Comparison of ENCODE assay signal across 9 cellular contexts in the genomic region with DNA sequence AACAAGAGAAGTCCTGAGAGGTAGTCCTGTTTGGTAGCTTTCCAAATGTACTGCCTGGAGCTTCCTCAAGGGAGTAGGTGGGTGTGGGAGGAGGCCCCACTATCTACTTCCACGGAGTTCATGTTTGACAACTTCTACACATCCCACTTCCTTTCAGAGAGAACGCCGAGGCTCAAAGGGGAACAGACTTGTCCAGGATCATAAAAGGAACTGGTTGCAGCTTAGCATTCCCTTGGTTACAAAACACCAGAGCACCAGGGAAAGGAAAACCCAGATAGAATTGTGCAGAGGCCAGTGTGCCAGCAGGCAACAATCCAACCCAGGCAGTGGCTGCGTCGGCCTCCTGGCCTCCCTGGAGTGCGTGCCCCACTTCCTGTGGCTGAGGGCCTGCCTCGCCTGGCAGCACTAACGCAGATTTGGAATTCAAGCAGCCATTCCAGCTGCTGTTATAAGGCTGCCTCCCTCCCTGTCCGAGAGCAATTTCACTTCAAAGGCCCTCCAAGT. TPM values are rescaled to one million over a fixed set of nuclear protein-coding genes. Genes with fewer than 3 reads are reported as not detected.
DNase-seq lines count a peak whose midpoint lies in the region; TF ChIP-seq lines count a peak whose summit lies in the region.
"Had no signal": no experiment of that assay in that cellular context is flagged by ENCODE, and none has a peak within 500 bp of the region (broad histone marks: within the 10 kb centered on the region; RNA-seq: fewer than 3 reads in every experiment).

No MANE protein-coding gene starts in this region.

- H3K4me3 Mint-ChIP-seq in brain (peak overlapping the region in 1 of 5 experiments; percentile 43), immature natural killer cell (no peak overlapping the region)

- H3K27ac Mint-ChIP-seq in brain (peak overlapping the region in 4 of 5 experiments; percentile 43 to 91 (median 60)), immature natural killer cell (peak overlapping the region in 1 of 6 donors; percentile 11)

- H3K4me3 ChIP-seq in AG09309 (ENCODE audit: control insufficient read depth, low read depth, low read length), result no peak overlapping the region

- no peaks in the 10 kb centered on the region for H3K9me3 Mint-ChIP-seq in brain
- H3K9me3 Mint-ChIP-seq in immature natural killer cell, result no peaks in the 10 kb centered on the region

- peak; percentile 71 for DNase-seq in AG09309 (ENCODE audit: low read depth)
- peak; percentile 28 for DNase-seq in LHCN-M2 (ENCODE audit: low read depth)
- DNase-seq in mesenteric fat pad (ENCODE audit: low spot score), result peak; percentile 88
- no peak for DNase-seq in activated naive CD4-positive, alpha-beta T cell treated with Interleukin-2 at 50 U/mL for 16 hours
- DNase-seq in occipital lobe (lab: John Stamatoyannopoulos, UW), result no peak
- DNase-seq in HuH-7 (ENCODE audit: low spot score), result no peak
- DNase-seq in immature natural killer cell, result no peak
- DNase-seq: activated T-cell treated with anti-CD3 and anti-CD28 coated beads, Interleukin-2, amount 50 U/mL, for 1 hour had no signal

- H3K27me3 Mint-ChIP-seq in brain (peaks cover 7% of the 10 kb centered on the region), immature natural killer cell (ENCODE audit: low read depth in 3 of 3) (peaks cover 0 to 14% (median 10%) of the 10 kb centered on the region in 3 donors)

- TF ChIP-seq CTCF in AG09309 (IDR thresholded peaks at IDR 0.05; ENCODE audit: control insufficient read depth, insufficient read depth, low read depth, low read length, missing control alignments) (no peak), brain (conservative IDR thresholded peaks at IDR 0.05) (no peak)

- H3K36me3 Mint-ChIP-seq in brain, result peaks cover 7% of the 10 kb centered on the region
- H3K36me3 Mint-ChIP-seq in immature natural killer cell, result peaks cover 0 to 2% (median 0%) of the 10 kb centered on the region in 3 donors

- H3K4me1 Mint-ChIP-seq in brain, result peaks cover 65% of the 10 kb centered on the region
- H3K4me1 Mint-ChIP-seq in immature natural killer cell, result peaks cover 0 to 2% of the 10 kb centered on the region in 2 donors

RNA-seq across cellular contexts. Expression of gene RAP1GAP, which starts 4.2 kb away (rescaled TPM):
- total RNA-seq in LHCN-M2 (2014; rRNA removed) (0.06 and 0.13 TPM in 2 replicates), mesenteric fat pad (0.26 TPM), occipital lobe (26.4 TPM)
- 0.26 TPM for polyA plus RNA-seq in LHCN-M2 (2012)
- polyA plus RNA-seq in brain (ENCODE audit: insufficient read depth, low read depth, low replicate concordance) (60.7 TPM), immature natural killer cell (not detected)

Comparison
In these comparisons a context has a peak if more than half of its experiments do, and no peak if none do; other contexts are left out.
1. DNase-seq: peak in AG09309 (single experiment), LHCN-M2 (single experiment) and mesenteric fat pad (single experiment); none in activated naive CD4-positive, alpha-beta T cell treated with Interleukin-2 at 50 U/mL for 16 hours (single experiment), occipital lobe (single experiment), HuH-7 (single experiment) and immature natural killer cell (0 of 3).
2. RNA of gene RAP1GAP, which starts 4.2 kb away (total RNA-seq): 26.4 TPM in occipital lobe (single experiment); 0.26 TPM in mesenteric fat pad (single experiment) and 0.06 to 0.13 TPM in LHCN-M2; every median in the first group is over 10 times any median in the second.